Comparison of ENCODE assay signal across 1 cellular context in genomic region chr1:26831546-26832248, GRCh38.
TF ChIP-seq lines count a peak whose summit lies in the region.

No MANE protein-coding gene starts in this region.

TF ChIP-seq in liver, 16 proteins besides CTCF, POLR2A, EP300 and RAD21 (continued from another document):
- TF ChIP-seq ZBTB33 (IDR thresholded peaks at IDR 0.05) (no peak), NR2F2 (IDR thresholded peaks at IDR 0.05) (no peak), MAX (IDR thresholded peaks at IDR 0.05) (peak; percentile 55), RXRA (IDR thresholded peaks at IDR 0.05) (peak; percentile 80 to 85), TAF1 (conservative IDR thresholded peaks at IDR 0.05) (no peak), HNF4A (conservative IDR thresholded peaks at IDR 0.05) (peak; percentile 57 to 62), HNF4G (IDR thresholded peaks at IDR 0.05) (no peak), YY1 (IDR thresholded peaks at IDR 0.05) (peak; percentile 33), JUND (IDR thresholded peaks at IDR 0.05) (no peak), GABPA (IDR thresholded peaks at IDR 0.05 in 1 of 2, conservative IDR thresholded peaks at IDR 0.05 in 1 of 2) (peak in 1 of 2 donors; percentile 13)
TF ChIP-seq in liver: peak in this region for 9.
